ENCODE assay signal across 9 cellular contexts in genomic region chr9:34990908-34991832, GRCh38. TPM values are rescaled to one million over a fixed set of nuclear protein-coding genes. Genes with fewer than 3 reads are reported as not detected.
DNase-seq lines count a peak whose midpoint lies in the region; ATAC-seq and TF ChIP-seq lines count a peak whose summit lies in the region.
"Had no signal": no experiment of that assay in that cellular context is flagged by ENCODE, and none has a peak within 500 bp of the region (broad histone marks: within the 10 kb centered on the region; RNA-seq: fewer than 3 reads in every experiment).

No MANE protein-coding gene starts in this region.

- H3K27ac Mint-ChIP-seq in activated naive CD8-positive, alpha-beta T cell treated with anti-CD3 and anti-CD28 coated beads for 36 hours: peak overlapping the region; percentile 82
- H3K27ac Mint-ChIP-seq in stimulated activated naive CD8-positive, alpha-beta T cell treated with anti-CD3 and anti-CD28 coated beads, Interleukin-15, amount 100 ng/mL, for 72 hours: peak overlapping the region; percentile 34 to 72

- peaks cover 24% of the 10 kb centered on the region for H3F3A ChIP-seq in SK-N-SH (replicated peaks; ENCODE audit: insufficient read depth)

- H3K4me3 ChIP-seq in SK-N-SH (ENCODE audit: low read depth in 2 of 2, low read length in 1 of 2) (peak overlapping the region in 1 of 2 experiments; percentile 94; a peak in 2 of 4 replicates), iPS-20b (ENCODE audit: low read length) (peak overlapping the region; percentile 83)

- H3K9me3 ChIP-seq in SK-N-SH (no peaks in the 10 kb centered on the region), iPS-20b (ENCODE audit: insufficient read depth, low read depth, low read length) (no peaks in the 10 kb centered on the region)

- H3K4me1 ChIP-seq in SK-N-SH (ENCODE audit: control insufficient read depth in 1 of 2, insufficient read depth in 2 of 2, low read depth in 1 of 2, low read length in 1 of 2): peaks cover 28 to 75% of the 10 kb centered on the region in 2 experiments
- H3K4me1 ChIP-seq in iPS-20b (ENCODE audit: insufficient read depth, low read length): peaks cover 26% of the 10 kb centered on the region

- 81% methylated on average over 15 of the region's 15 CpGs for WGBS in SK-N-SH (ENCODE audit: low lambda C conversion rate)

- H3K9me2 ChIP-seq in SK-N-SH: no peaks in the 10 kb centered on the region

- DNase-seq in SK-N-SH: no peak
- no peak for DNase-seq in activated naive CD8-positive, alpha-beta T cell treated with anti-CD3 and anti-CD28 coated beads for 36 hours
- DNase-seq in stimulated activated naive CD8-positive, alpha-beta T cell treated with anti-CD3 and anti-CD28 coated beads, Interleukin-15, amount 100 ng/mL, for 72 hours: no peak
- no peak for DNase-seq in globus pallidus (ENCODE audit: low spot score)
- DNase-seq in NCI-H2227 treated with DMSO at 0.1 percent for 48 hours (lab: John Stamatoyannopoulos, UW): no peak
- DNase-seq in GM10248 (ENCODE audit: extremely low spot score): no peak
- DNase-seq: KBM-7 had no signal

- TF ChIP-seq CTCF in SK-N-SH (IDR thresholded peaks at IDR 0.05): no peak
- TF ChIP-seq CTCF in GM10248 (IDR thresholded peaks at IDR 0.05; ENCODE audit: control extremely low read depth, extremely low read depth, low read depth, missing control alignments): no peak

- TF ChIP-seq RAD21 in SK-N-SH (IDR thresholded peaks at IDR 0.05; ENCODE audit: low read length): no peak

- H3K4me2 ChIP-seq in SK-N-SH: peak overlapping the region; percentile 84; the same call in 1 of the 2 replicates

- H3K9me3 Mint-ChIP-seq in activated naive CD8-positive, alpha-beta T cell treated with anti-CD3 and anti-CD28 coated beads for 36 hours: no peaks in the 10 kb centered on the region
- no peaks in the 10 kb centered on the region for H3K9me3 Mint-ChIP-seq in stimulated activated naive CD8-positive, alpha-beta T cell treated with anti-CD3 and anti-CD28 coated beads, Interleukin-15, amount 100 ng/mL, for 72 hours

- peaks cover 3% of the 10 kb centered on the region; the same call in 1 of the 2 replicates for H3K79me2 ChIP-seq in SK-N-SH (ENCODE audit: insufficient read depth)

- H3K36me3 Mint-ChIP-seq in activated naive CD8-positive, alpha-beta T cell treated with anti-CD3 and anti-CD28 coated beads for 36 hours: peaks cover 10% of the 10 kb centered on the region

- peaks cover 54% of the 10 kb centered on the region for H3K4me1 Mint-ChIP-seq in activated naive CD8-positive, alpha-beta T cell treated with anti-CD3 and anti-CD28 coated beads for 36 hours
- H3K4me1 Mint-ChIP-seq in stimulated activated naive CD8-positive, alpha-beta T cell treated with anti-CD3 and anti-CD28 coated beads, Interleukin-15, amount 100 ng/mL, for 72 hours: peaks cover 84% of the 10 kb centered on the region

- H4K20me1 ChIP-seq in SK-N-SH (ENCODE audit: insufficient read depth): no peaks in the 10 kb centered on the region

- H3K9ac ChIP-seq in SK-N-SH (no peak overlapping the region), iPS-20b (ENCODE audit: low read depth, low read length) (peak overlapping the region; percentile 90)

- peak overlapping the region; percentile 80 for H3K4me3 Mint-ChIP-seq in activated naive CD8-positive, alpha-beta T cell treated with anti-CD3 and anti-CD28 coated beads for 36 hours
- H3K4me3 Mint-ChIP-seq in stimulated activated naive CD8-positive, alpha-beta T cell treated with anti-CD3 and anti-CD28 coated beads, Interleukin-15, amount 100 ng/mL, for 72 hours: peak overlapping the region; percentile 74 to 85

- TF ChIP-seq EP300 in SK-N-SH (IDR thresholded peaks at IDR 0.05; ENCODE audit: borderline replicate concordance in 1 of 2, low read depth in 1 of 2, low read length in 1 of 2): no peak

- H3K27me3 Mint-ChIP-seq in activated naive CD8-positive, alpha-beta T cell treated with anti-CD3 and anti-CD28 coated beads for 36 hours: no peaks in the 10 kb centered on the region
- no peaks in the 10 kb centered on the region for H3K27me3 Mint-ChIP-seq in stimulated activated naive CD8-positive, alpha-beta T cell treated with anti-CD3 and anti-CD28 coated beads, Interleukin-15, amount 100 ng/mL, for 72 hours

- H3K27me3 ChIP-seq in SK-N-SH (ENCODE audit: insufficient read depth) (no peaks in the 10 kb centered on the region), iPS-20b (ENCODE audit: insufficient read depth, low read length) (no peaks in the 10 kb centered on the region)

- POLR2A ChIA-PET in SK-N-SH (lab: Yijun Ruan, JAX): interaction anchor here (1.7 to 2.3 kb wide), 2 partner anchors 81 to 92 kb away, joined by 5 to 9 read pairs; partner anchors contain the start of gene VCP
- POLR2A ChIA-PET in GM10248 (lab: Yijun Ruan, JAX): interaction anchor here (0.9 kb wide), 1 partner anchor 11 kb away, joined by 3 read pairs; no protein-coding TSS in a partner anchor

- H3K36me3 ChIP-seq in SK-N-SH (replicated peaks in 1 of 2; ENCODE audit: control insufficient read depth in 1 of 2, insufficient read depth in 2 of 2, low read length in 1 of 2): peaks cover 2 to 5% of the 10 kb centered on the region in 2 experiments
- peaks cover 37% of the 10 kb centered on the region for H3K36me3 ChIP-seq in iPS-20b (ENCODE audit: insufficient read depth, low read depth, low read length)

- no peak overlapping the region for H2AFZ ChIP-seq in SK-N-SH (ENCODE audit: low read depth)

- CTCF ChIA-PET in SK-N-SH (lab: Yijun Ruan, JAX): interaction anchor here (0.6 to 8.5 kb wide), 7 partner anchors 10 to 231 kb away, joined by 3 to 174 read pairs (median 3); partner anchors contain the start of gene PIGO
- CTCF ChIA-PET in GM10248 (lab: Yijun Ruan, JAX): interaction anchor here (1.3 to 7.9 kb wide), 5 partner anchors 9 to 104 kb away, joined by 3 to 48 read pairs (median 7); no protein-coding TSS in a partner anchor

- ATAC-seq in SK-N-SH treated with all-trans-retinoic acid at 6 μM for 48 hours: no peak
- ATAC-seq in stimulated activated naive CD8-positive, alpha-beta T cell treated with anti-CD3 and anti-CD28 coated beads, Interleukin-15, amount 100 ng/mL, for 72 hours: no peak

- peak overlapping the region; percentile 75 to 88; a peak in 2 of 4 replicates for H3K27ac ChIP-seq in SK-N-SH (ENCODE audit: low read depth in 2 of 2, low read length in 1 of 2)
- peak overlapping the region; percentile 97 for H3K27ac ChIP-seq in iPS-20b (ENCODE audit: low read length)

TF ChIP-seq in SK-N-SH, 30 proteins besides CTCF, POLR2A, EP300 and RAD21 (continues in another document):
- TF ChIP-seq SIN3A (IDR thresholded peaks at IDR 0.05; ENCODE audit: borderline replicate concordance, low read depth, low read length) (no peak), FOXJ3 (CRISPR knock-in tag; IDR thresholded peaks at IDR 0.05) (no peak), ELF1 (IDR thresholded peaks at IDR 0.05) (no peak), FOSL2 (IDR thresholded peaks at IDR 0.05; ENCODE audit: borderline replicate concordance, low read depth) (no peak), MEF2A (IDR thresholded peaks at IDR 0.05; ENCODE audit: borderline replicate concordance, low read depth) (no peak), FOXM1 (IDR thresholded peaks at IDR 0.05; ENCODE audit: low read depth) (no peak), JUND (IDR thresholded peaks at IDR 0.05) (no peak), YY1 (IDR thresholded peaks at IDR 0.05; ENCODE audit: low read depth) (no peak), SMC3 (IDR thresholded peaks at IDR 0.05; ENCODE audit: low read depth, low read length) (no peak), CHD2 (IDR thresholded peaks at IDR 0.05; ENCODE audit: low read length, partially characterized antibody) (no peak)
- TF ChIP-seq, protein P1, sequence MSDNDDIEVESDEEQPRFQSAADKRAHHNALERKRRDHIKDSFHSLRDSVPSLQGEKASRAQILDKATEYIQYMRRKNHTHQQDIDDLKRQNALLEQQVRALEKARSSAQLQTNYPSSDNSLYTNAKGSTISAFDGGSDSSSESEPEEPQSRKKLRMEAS (IDR thresholded peaks at IDR 0.05; ENCODE audit: low read depth): no peak

TF ChIP-seq in SK-N-SH treated with all-trans-retinoic acid at 6 μM for 48 hours, 23 proteins besides CTCF, POLR2A, EP300 and RAD21 (continues in another document):
- TF ChIP-seq CSDC2 (CRISPR knock-in tag; IDR thresholded peaks at IDR 0.05) (no peak), TOX (CRISPR knock-in tag; IDR thresholded peaks at IDR 0.05; ENCODE audit: borderline replicate concordance) (no peak), GLIS3 (CRISPR knock-in tag; IDR thresholded peaks at IDR 0.05) (no peak), ZNF8 (CRISPR knock-in tag; IDR thresholded peaks at IDR 0.05) (no peak), POU6F1 (CRISPR knock-in tag; IDR thresholded peaks at IDR 0.05; ENCODE audit: borderline replicate concordance, low read depth) (no peak), ZNF565 (CRISPR knock-in tag; conservative IDR thresholded peaks at IDR 0.05; ENCODE audit: low read depth) (no peak), ZC3H10 (CRISPR knock-in tag; IDR thresholded peaks at IDR 0.05) (no peak), SNAI2 (CRISPR knock-in tag; IDR thresholded peaks at IDR 0.05) (no peak), ESRRG (CRISPR knock-in tag; IDR thresholded peaks at IDR 0.05) (no peak)

RNA-seq across cellular contexts. Expression of gene DNAJB5, which starts 1.6 kb away (rescaled TPM):
- polyA plus RNA-seq in SK-N-SH (2012; rRNA removed): 3.3 and 4.0 TPM in 2 replicates
- 3.7 and 4.4 TPM in 2 replicates for polyA plus RNA-seq in SK-N-SH (2012; cell fraction: cytosol; rRNA removed)
- 3.3 and 5.0 TPM in 2 replicates for polyA plus RNA-seq in SK-N-SH (2012; cell fraction: nucleus; rRNA removed)
- total RNA-seq in activated naive CD8-positive, alpha-beta T cell treated with anti-CD3 and anti-CD28 coated beads for 36 hours: 1 to 10 TPM; 7.6 to 8.1 TPM

RNA-seq across cellular contexts. Expression of gene PHF24, which starts 33.1 kb away (rescaled TPM):
- not detected in 2 replicates for polyA plus RNA-seq in SK-N-SH (2012; rRNA removed)
- polyA plus RNA-seq in SK-N-SH (2012; cell fraction: cytosol; rRNA removed): under 0.01 TPM in 2 replicates
- polyA plus RNA-seq in SK-N-SH (2012; cell fraction: nucleus; rRNA removed): 0.01 TPM in 1 of 2 replicates, not detected in the other
- total RNA-seq in activated naive CD8-positive, alpha-beta T cell treated with anti-CD3 and anti-CD28 coated beads for 36 hours: under 1 TPM; 0.23 to 0.30 TPM
